Comparison of ENCODE assay signal across 27 cellular contexts in genomic region chr9:123872710-123873109, GRCh38.
"Had no signal": no experiment of that assay in that cellular context is flagged by ENCODE, and none has a peak within 500 bp of the region (broad histone marks: within the 10 kb centered on the region; RNA-seq: fewer than 3 reads in every experiment).

No MANE protein-coding gene starts in this region.

- H3K4me1 ChIP-seq: tibial artery, upper lobe of right lung had no signal

- H3K27me3 ChIP-seq: left lung, ovary, suprapubic skin, tibial artery, upper lobe of right lung had no signal

- H3K27me3 Mint-ChIP-seq: progenitor cell of endocrine pancreas; stimulated activated naive B cell treated with anti-CD40 and anti-IgM and Interleukin-4, amounts not matched to agents 10 μg/mL and 1 μg/mL and 100 μg/mL, for 72 hours; stimulated activated naive CD8-positive, alpha-beta T cell treated with anti-CD3 and anti-CD28 coated beads, Interleukin-15, Interleukin-2, amounts not matched to agents 100 ng/mL and 50 ng/mL, for 24 hours had no signal

- H3K36me3 ChIP-seq: ovary had no signal

- H3K4me3 Mint-ChIP-seq: immature natural killer cell; natural killer cell; nephron progenitor cell; stimulated activated naive B cell treated with anti-CD40 and anti-IgM and Interleukin-4, amounts not matched to agents 10 μg/mL and 1 μg/mL and 100 μg/mL, for 72 hours; stimulated activated naive CD8-positive, alpha-beta T cell treated with anti-CD3 and anti-CD28 coated beads, Interleukin-15, Interleukin-2, amounts not matched to agents 100 ng/mL and 50 ng/mL, for 24 hours had no signal

- H3K9me3 ChIP-seq: left lung, lower lobe of right lung, ovary, suprapubic skin, thoracic aorta, tibial artery, upper lobe of right lung had no signal

- H3K27ac Mint-ChIP-seq: natural killer cell; progenitor cell of endocrine pancreas; stimulated activated naive B cell treated with anti-CD40 and anti-IgM and Interleukin-4, amounts not matched to agents 10 μg/mL and 1 μg/mL and 100 μg/mL, for 72 hours; stimulated activated naive CD8-positive, alpha-beta T cell treated with anti-CD3 and anti-CD28 coated beads, Interleukin-15, Interleukin-2, amounts not matched to agents 100 ng/mL and 50 ng/mL, for 24 hours had no signal

- H3K36me3 Mint-ChIP-seq: natural killer cell had no signal

- DNase-seq: hypothalamus; immature natural killer cell; kidney; left colon; left lung; lower lobe of right lung; mammary epithelial cell; mesenchymal stem cell; natural killer cell; nephron progenitor cell; ovary; retina; right cardiac atrium; stimulated activated CD4-positive, alpha-beta T cell treated with anti-CD3 and anti-CD28 coated beads, Interleukin-12 subunit alpha, Interleukin-12 subunit beta, amount 100 ng/mL, for 4 hours; stimulated activated CD4-positive, alpha-beta T cell treated with anti-CD3 and anti-CD28 coated beads, Interleukin-15, amount 100 ng/mL, for 24 hours; stimulated activated CD4-positive, alpha-beta T cell treated with anti-CD3 and anti-CD28 coated beads, Interleukin-2, amount 100 ng/mL, for 24 hours; stimulated activated CD4-positive, alpha-beta T cell treated with anti-CD3 and anti-CD28 coated beads, Interleukin-4, amount 100 ng/mL, for 1 hour; stimulated activated naive B cell treated with anti-CD40 and anti-IgM and Interleukin-4, amounts not matched to agents 10 μg/mL and 1 μg/mL and 100 μg/mL, for 72 hours; tibial artery; trophoblast cell; upper lobe of right lung had no signal

- ATAC-seq: left colon; left lung; lower lobe of right lung; natural killer cell; right cardiac atrium; sciatic nerve; stimulated activated naive B cell treated with anti-CD40 and anti-IgM and Interleukin-4, amounts not matched to agents 10 μg/mL and 1 μg/mL and 100 μg/mL, for 72 hours; upper lobe of right lung had no signal

- H3K4me3 ChIP-seq: left lung, lower lobe of right lung, ovary, skin epidermis, suprapubic skin, thoracic aorta, tibial artery, upper lobe of right lung had no signal

- H3K9me3 Mint-ChIP-seq: immature natural killer cell; natural killer cell; nephron progenitor cell; stimulated activated naive CD8-positive, alpha-beta T cell treated with anti-CD3 and anti-CD28 coated beads, Interleukin-15, Interleukin-2, amounts not matched to agents 100 ng/mL and 50 ng/mL, for 24 hours had no signal

- H3K27ac ChIP-seq: left lung, lower lobe of right lung, ovary, skin epidermis, suprapubic skin, thoracic aorta, tibial artery, upper lobe of right lung had no signal
